Comparison of ENCODE assay signal across 8 cellular contexts in genomic region chr14:51652168-51653095, GRCh38. TPM values are rescaled to one million over a fixed set of nuclear protein-coding genes. Genes with fewer than 3 reads are reported as not detected.
A peak's percentile ranks its signal among the peaks of the same experiment; 100 is the strongest.
DNase-seq lines count a peak whose midpoint lies in the region; ATAC-seq and TF ChIP-seq lines count a peak whose summit lies in the region.

No MANE protein-coding gene starts in this region.

- H3K4me3 Mint-ChIP-seq in activated naive CD4-positive, alpha-beta T cell treated with anti-CD3 and anti-CD28 coated beads, Interleukin-2, amount 50 U/mL, for 24 hours = peak overlapping the region; percentile 80

- no peaks in the 10 kb centered on the region for H3K9me3 Mint-ChIP-seq in activated naive CD4-positive, alpha-beta T cell treated with anti-CD3 and anti-CD28 coated beads, Interleukin-2, amount 50 U/mL, for 24 hours

- in situ Hi-C loops in HAP-1 (cut with MboI; ENCODE audit: low sequenced_read_pairs) = loop anchor here (10.0 kb wide), 1 partner anchor 122 kb away; no protein-coding TSS in a partner anchor

- H3K36me3 Mint-ChIP-seq in activated naive CD4-positive, alpha-beta T cell treated with anti-CD3 and anti-CD28 coated beads, Interleukin-2, amount 50 U/mL, for 24 hours = no peaks in the 10 kb centered on the region

- peaks cover 11% of the 10 kb centered on the region for H3K27me3 Mint-ChIP-seq in activated naive CD4-positive, alpha-beta T cell treated with anti-CD3 and anti-CD28 coated beads, Interleukin-2, amount 50 U/mL, for 24 hours

- peak in 1 of 2 experiments; percentile 52 for DNase-seq in HAP-1 (ENCODE audit: low spot score in 2 of 2)
- DNase-seq in MG63 = peak; percentile 37
- DNase-seq in heart right ventricle = peak; percentile 25 to 36
- peak; percentile 92 for DNase-seq in posterior vena cava (ENCODE audit: low spot score)
- no peak for DNase-seq in NCI-H128 (lab: John Stamatoyannopoulos, UW; ENCODE audit: unreplicated experiment)
- DNase-seq in AG08395 (ENCODE audit: low spot score) = no peak

- peak overlapping the region; percentile 90 to 99 (median 97) for H3K27ac ChIP-seq in heart right ventricle

- WGBS in heart right ventricle, 2 donors = 0% methylated on average over 75 of the region's 75 CpGs

- ATAC-seq in GM18505 (IDR thresholded peaks at IDR 0.05; ENCODE audit: unreplicated experiment) = peak; percentile 44
- ATAC-seq in heart right ventricle = peak; percentile 46 to 77 (median 50)

- intact Hi-C loops in heart right ventricle (cut with DNase I) = loop anchor here (2.0 to 10.0 kb wide), 8 partner anchors 125 to 370 kb away; no protein-coding TSS in a partner anchor
- intact Hi-C loops in posterior vena cava (cut with DNase I) = loop anchor here (2.0 to 10.0 kb wide), 2 partner anchors 124 to 368 kb away; no protein-coding TSS in a partner anchor

- TF ChIP-seq CTCF in heart right ventricle (IDR thresholded peaks at IDR 0.05) = peak in 3 of 9 donors; percentile 14 to 53 (median 27)

- H3K9me3 ChIP-seq in HAP-1 = no peaks in the 10 kb centered on the region
- H3K9me3 ChIP-seq in MG63 = no peaks in the 10 kb centered on the region
- H3K9me3 ChIP-seq in heart right ventricle = no peaks in the 10 kb centered on the region

- no peak overlapping the region for H3K27ac Mint-ChIP-seq in activated naive CD4-positive, alpha-beta T cell treated with anti-CD3 and anti-CD28 coated beads, Interleukin-2, amount 50 U/mL, for 24 hours

- H3K36me3 ChIP-seq in HAP-1 (replicated peaks) (no peaks in the 10 kb centered on the region), MG63 (peaks cover 17% of the 10 kb centered on the region), heart right ventricle (no peaks in the 10 kb centered on the region)

- peaks cover 15% of the 10 kb centered on the region for H3K4me1 Mint-ChIP-seq in activated naive CD4-positive, alpha-beta T cell treated with anti-CD3 and anti-CD28 coated beads, Interleukin-2, amount 50 U/mL, for 24 hours

- H3K4me1 ChIP-seq in HAP-1 = peaks cover 18% of the 10 kb centered on the region
- peaks cover 0 to 51% (median 11%) of the 10 kb centered on the region in 9 donors for H3K4me1 ChIP-seq in heart right ventricle

- H3K4me3 ChIP-seq in HAP-1 (peak overlapping the region; percentile 76), MG63 (peak overlapping the region; percentile 67), heart right ventricle (peak overlapping the region; percentile 73 to 98 (median 89))

- no peak for TF ChIP-seq POLR2A in GM18505 (IDR thresholded peaks at IDR 0.05; ENCODE audit: borderline replicate concordance, extremely low read depth, insufficient read depth, insufficient read length)

- H3K27me3 ChIP-seq in HAP-1 (ENCODE audit: low read depth) (no peaks in the 10 kb centered on the region), MG63 (no peaks in the 10 kb centered on the region), heart right ventricle (peaks cover 0 to 29% (median 0%) of the 10 kb centered on the region in 7 donors)

RNA-seq across cellular contexts. Expression of gene FRMD6, which starts 0.7 kb away (rescaled TPM):
- total RNA-seq in MG63 (2014; rRNA removed; shearing (Covaris generic); ENCODE audit: low replicate concordance) = 44.6 and 51.4 TPM in 2 replicates
- total RNA-seq in heart right ventricle = 10 to 100 TPM in 3 of 10 donors, 1 to 10 TPM in 7; 5.9 to 14.2 (median 6.9) TPM
- polyA plus RNA-seq in heart right ventricle = 1 to 10 TPM; 2.2 to 3.9 TPM
- total RNA-seq in posterior vena cava = 10 to 100 TPM; 33.1 to 49.6 TPM

Comparison
In these comparisons a context has a peak if more than half of its experiments do, and no peak if none do; other contexts are left out.
1. DNase-seq: peak in MG63 (single experiment), heart right ventricle (2 of 2) and posterior vena cava (single experiment); none in NCI-H128 (single experiment) and AG08395 (single experiment).
2. Peak in every context shown above with its lines, with median percentiles within 50 percentile points of each other: H3K4me3 ChIP-seq.